ENCODE assay signal across 10 cellular contexts in the genomic region with DNA sequence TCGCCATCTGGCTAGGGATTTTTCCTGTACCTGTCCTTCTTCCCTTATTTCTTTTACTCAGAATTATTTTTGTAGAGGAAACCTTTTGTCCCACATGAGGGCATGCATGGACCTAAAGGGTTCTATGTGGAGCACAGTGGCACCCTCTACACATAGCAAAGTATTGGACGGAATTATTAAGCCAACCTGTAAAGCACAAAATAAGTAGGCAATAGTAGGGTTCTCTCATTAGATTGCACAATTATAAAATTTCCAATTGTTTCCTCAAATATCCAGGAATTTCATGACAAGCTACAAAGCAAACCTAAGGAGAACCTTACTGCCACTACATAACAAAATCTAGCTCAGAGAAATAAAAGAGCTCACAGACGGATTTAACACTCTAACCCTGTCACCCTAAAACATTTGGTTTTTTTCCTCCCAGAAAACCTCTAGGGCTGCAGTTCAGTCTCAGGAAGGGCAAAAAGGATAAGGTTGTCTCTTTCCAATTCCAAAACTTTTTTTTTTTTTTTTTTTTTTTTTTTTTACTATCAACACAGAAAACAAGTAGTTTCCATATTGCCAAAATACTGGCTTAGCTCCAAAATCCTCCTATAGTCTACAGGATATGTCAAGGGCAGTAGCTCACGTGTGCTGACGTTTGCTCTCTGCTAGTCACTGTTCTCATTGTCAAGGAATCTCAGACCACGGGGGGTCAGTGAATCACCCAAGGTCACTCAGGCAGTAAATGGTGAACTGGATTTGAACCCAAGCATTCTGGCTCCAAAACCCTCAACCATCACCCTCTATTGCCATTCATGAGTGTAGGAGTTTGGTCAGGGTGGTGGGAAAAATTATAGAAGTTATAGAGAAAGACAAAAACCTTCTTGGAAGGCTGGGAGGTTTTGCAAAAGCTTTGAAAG. TPM values are rescaled to one million over a fixed set of nuclear protein-coding genes. Genes with fewer than 3 reads are reported as not detected.
DNase-seq lines count a peak whose midpoint lies in the region; ATAC-seq and TF ChIP-seq lines count a peak whose summit lies in the region.
"Had no signal": no experiment of that assay in that cellular context is flagged by ENCODE, and none has a peak within 500 bp of the region (broad histone marks: within the 10 kb centered on the region; RNA-seq: fewer than 3 reads in every experiment).

No MANE protein-coding gene starts in this region.

- peak; percentile 100 for DNase-seq in A172 (ENCODE audit: low spot score)
- DNase-seq in HS-5 (ENCODE audit: low read depth) = peak; percentile 95
- peak; percentile 98 for DNase-seq in astrocyte of the cerebellum (ENCODE audit: low read depth)
- no peak for DNase-seq in immature natural killer cell
- no peak for DNase-seq in SK-N-DZ (ENCODE audit: low spot score)
- DNase-seq in left colon = no peak
- DNase-seq in neuronal stem cell (ENCODE audit: low spot score) = no peak
- no peak for DNase-seq in NCI-H2107 (lab: John Stamatoyannopoulos, UW)
- DNase-seq: activated T-cell treated with anti-CD3 and anti-CD28 coated beads, Interleukin-2, amount 50 U/mL, for 24 hours had no signal

- H2AFZ ChIP-seq in neuronal stem cell (ENCODE audit: low read length) = no peak overlapping the region

- H3K27me3 Mint-ChIP-seq in immature natural killer cell (ENCODE audit: low read depth in 3 of 3) = no peaks in the 10 kb centered on the region
- H3K27me3 Mint-ChIP-seq: activated T-cell treated with anti-CD3 and anti-CD28 coated beads, Interleukin-2, amount 50 U/mL, for 24 hours had no signal

- H2BK5ac ChIP-seq in neuronal stem cell (ENCODE audit: low read length) = no peak overlapping the region

- no peaks in the 10 kb centered on the region for H3K79me1 ChIP-seq in neuronal stem cell (ENCODE audit: low read depth, low read length)

- no peaks in the 10 kb centered on the region for H3K27me3 ChIP-seq in neuronal stem cell (ENCODE audit: control insufficient read depth in 3 of 3, insufficient read depth in 3 of 3, low read depth in 1 of 3, low read length in 3 of 3)

- ATAC-seq in left colon = no peak

- H3K4me3 ChIP-seq in astrocyte of the cerebellum (ENCODE audit: low read depth, low read length) (no peak overlapping the region), neuronal stem cell (ENCODE audit: low read length in 2 of 2) (no peak overlapping the region)

- no peak overlapping the region for H3K14ac ChIP-seq in neuronal stem cell (ENCODE audit: low read length)

- no peak overlapping the region for H3K9ac ChIP-seq in neuronal stem cell (ENCODE audit: low read depth, low read length, poor library complexity)

- no peak overlapping the region for H3K23ac ChIP-seq in neuronal stem cell (ENCODE audit: low read depth, low read length, poor library complexity)

- H3K36me3 ChIP-seq in neuronal stem cell (replicated peaks in 1 of 2; ENCODE audit: control insufficient read depth in 2 of 2, insufficient read depth in 2 of 2, low read length in 2 of 2) = no peaks in the 10 kb centered on the region

- H3K27ac Mint-ChIP-seq in immature natural killer cell = peak overlapping the region; percentile 47 to 89 (median 86)
- H3K27ac Mint-ChIP-seq: activated T-cell treated with anti-CD3 and anti-CD28 coated beads, Interleukin-2, amount 50 U/mL, for 24 hours had no signal

- H3K9me3 ChIP-seq in neuronal stem cell (replicated peaks in 1 of 2; ENCODE audit: control insufficient read depth in 2 of 2, insufficient read depth in 1 of 2, low read depth in 1 of 2, low read length in 2 of 2) = no peaks in the 10 kb centered on the region

- H3K4me3 Mint-ChIP-seq in immature natural killer cell = peak overlapping the region; percentile 33 to 63 (median 42)
- H3K4me3 Mint-ChIP-seq: activated T-cell treated with anti-CD3 and anti-CD28 coated beads, Interleukin-2, amount 50 U/mL, for 24 hours had no signal

- H3K9me3 Mint-ChIP-seq in immature natural killer cell = peaks cover 1 to 10% (median 6%) of the 10 kb centered on the region in 6 donors
- H3K9me3 Mint-ChIP-seq: activated T-cell treated with anti-CD3 and anti-CD28 coated beads, Interleukin-2, amount 50 U/mL, for 24 hours had no signal

- WGBS in neuronal stem cell (ENCODE audit: extremely low coverage in 2 of 2, insufficient read length in 2 of 2, insufficient replicate concordance in 1 of 2), 2 donors = no CpG with 5 or more reads among the region's 6 CpGs

- no peak overlapping the region for H3K18ac ChIP-seq in neuronal stem cell (ENCODE audit: low read length)

- no peak overlapping the region for H3K27ac ChIP-seq in neuronal stem cell (replicated peaks; ENCODE audit: low read length)
- H3K27ac ChIP-seq: C4-2B had no signal

- H2AK5ac ChIP-seq in neuronal stem cell (ENCODE audit: low read depth, low read length) = no peak overlapping the region

- no peak overlapping the region for H2BK120ac ChIP-seq in neuronal stem cell (ENCODE audit: low read depth, low read length)

- TF ChIP-seq CTCF in astrocyte of the cerebellum (IDR thresholded peaks at IDR 0.05; ENCODE audit: low read depth, low read length, missing control alignments) = no peak

- H3K36me3 Mint-ChIP-seq in immature natural killer cell = peaks cover 0 to 15% (median 8%) of the 10 kb centered on the region in 3 donors

- intact Hi-C loops in left colon (cut with DNase I, micrococcal nuclease) = no loop called here

- H3K4me2 ChIP-seq in neuronal stem cell (ENCODE audit: insufficient read depth, low read length, poor library complexity, severe bottlenecking) = no peak overlapping the region

- no peak overlapping the region for H2BK15ac ChIP-seq in neuronal stem cell (ENCODE audit: low read length)

- H3K4me1 Mint-ChIP-seq in immature natural killer cell = peaks cover 1 to 45% of the 10 kb centered on the region in 2 donors

- H4K91ac ChIP-seq in neuronal stem cell (ENCODE audit: low read depth, low read length, poor library complexity) = no peak overlapping the region

- H3K4ac ChIP-seq in neuronal stem cell (ENCODE audit: low read length) = no peak overlapping the region

- no peak overlapping the region for H2BK12ac ChIP-seq in neuronal stem cell (ENCODE audit: low read length)

- in situ Hi-C loops in astrocyte of the cerebellum (cut with HindIII; ENCODE audit: low sequenced_read_pairs) = loop anchor here (25.0 kb wide), 1 partner anchor 296 kb away; no protein-coding TSS in a partner anchor

- H4K8ac ChIP-seq in neuronal stem cell (ENCODE audit: low read depth, low read length) = no peak overlapping the region

- H3K4me1 ChIP-seq in neuronal stem cell (ENCODE audit: control insufficient read depth in 2 of 2, insufficient read depth in 1 of 2, low read depth in 1 of 2, low read length in 2 of 2) = no peaks in the 10 kb centered on the region

RNA-seq across cellular contexts. Expression of gene NCEH1, which starts 52.3 kb away (rescaled TPM):
- 18.5 and 23.8 TPM in 2 replicates for total RNA-seq in A172 (2014; rRNA removed; shearing (Covaris generic))
- polyA plus RNA-seq in immature natural killer cell = 1 to 10 TPM; 3.0 to 7.1 (median 4.5) TPM
- 1.8 and 2.1 TPM in 2 replicates for polyA plus RNA-seq in SK-N-DZ (2014; cell fraction: cytosol; rRNA removed)
- polyA plus RNA-seq in SK-N-DZ (2014; cell fraction: nucleus; rRNA removed) = 0.49 and 1.7 TPM in 2 replicates
- 10 to 100 TPM; 43.3 to 49.0 TPM for total RNA-seq in left colon
- 2.0 TPM for polyA plus RNA-seq in neuronal stem cell (2013, experiment 1 of 2)
- polyA plus RNA-seq in neuronal stem cell (2013, experiment 2 of 2) = 2.0 TPM

Comparison
In these comparisons a context has a peak if more than half of its experiments do, and no peak if none do; other contexts are left out.
1. DNase-seq: peak in A172 (single experiment), HS-5 (single experiment) and astrocyte of the cerebellum (single experiment); none in immature natural killer cell (0 of 3), SK-N-DZ (single experiment), left colon (0 of 2), neuronal stem cell (single experiment) and NCI-H2107 (single experiment).